In the genomic region with DNA sequence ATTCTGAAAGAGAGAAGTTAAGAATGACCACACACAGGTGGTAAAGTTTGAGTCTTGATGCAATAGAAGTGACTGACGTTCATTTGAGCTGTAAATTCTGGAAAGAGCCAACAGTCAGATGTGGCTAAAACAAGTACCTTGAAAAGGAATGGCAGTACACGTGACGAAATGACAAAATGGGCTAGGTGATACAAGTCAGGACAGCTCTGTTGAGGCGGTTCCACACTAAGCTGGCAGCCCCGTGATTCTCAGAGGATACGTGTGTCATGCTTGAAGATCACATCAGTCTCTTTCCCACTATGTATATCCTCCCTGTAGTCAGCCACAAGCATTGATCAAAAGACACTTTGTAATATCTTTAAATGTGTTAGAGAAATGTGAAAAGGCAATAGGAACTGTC, we compare ENCODE assay signal across 27 cellular contexts.
"Had no signal": no experiment of that assay in that cellular context is flagged by ENCODE, and none has a peak within 500 bp of the region (broad histone marks: within the 10 kb centered on the region; RNA-seq: fewer than 3 reads in every experiment).

No MANE protein-coding gene starts in this region.

- H3K27ac ChIP-seq: PC-9, RWPE1 had no signal

- DNase-seq: activated CD4-positive, alpha-beta memory T cell treated with anti-CD3 and anti-CD28 coated beads for 36 hours; activated CD4-positive, alpha-beta T cell treated with anti-CD3 and anti-CD28 coated beads for 36 hours; activated CD4-positive, alpha-beta T cell treated with anti-CD3 and anti-CD28 coated beads, Interleukin-2, amount 10 ng/mL, durations not matched to agents 7 days and 5 days; activated CD8-positive, alpha-beta memory T cell treated with anti-CD3 and anti-CD28 coated beads, Interleukin-2, amount 10 ng/mL, durations not matched to agents 7 days and 5 days; activated CD8-positive, alpha-beta memory T cell treated with anti-CD3 and anti-CD28 coated beads, Interleukin-2, amount 50 U/mL, for 48 hours; activated effector memory CD4-positive, alpha-beta T cell treated with Interleukin-2 at 50 U/mL for 16 hours; activated naive CD4-positive, alpha-beta T cell treated with anti-CD3 and anti-CD28 coated beads, Interleukin-2, amount 10 ng/mL, durations not matched to agents 7 days and 5 days; activated naive CD8-positive, alpha-beta T cell treated with anti-CD3 and anti-CD28 coated beads, Interleukin-2, amount 50 U/mL, for 24 hours; activated T-cell treated with anti-CD3 and anti-CD28 coated beads, Interleukin-2, amount 50 U/mL, for 48 hours; anterior cingulate cortex; caudate nucleus; cerebellar nuclear complex; Kasumi-1; KG1; MG63; NCI-H1092; NCI-H1436 treated with DMSO at 0.1 percent for 48 hours; NCI-H1694 treated with DMSO at 0.1 percent for 48 hours; NCI-H2029; NCI-H510A; NCI-H526; NCI-H748 treated with DMSO at 0.1 percent for 48 hours; PC-9; Right ventricle myocardium superior had no signal

- H3K27me3 ChIP-seq: MG63 had no signal

- ATAC-seq: activated CD4-positive, alpha-beta T cell treated with anti-CD3 and anti-CD28 coated beads for 36 hours; activated CD4-positive, CD25-positive, alpha-beta regulatory T cell treated with anti-CD3 and anti-CD28 coated beads, Interleukin-2, amount 50 U/mL, for 24 hours; activated CD8-positive, alpha-beta memory T cell treated with anti-CD3 and anti-CD28 coated beads, Interleukin-2, amount 10 ng/mL, durations not matched to agents 7 days and 5 days; activated naive CD8-positive, alpha-beta T cell treated with anti-CD3 and anti-CD28 coated beads, Interleukin-2, amount 50 U/mL, for 24 hours; WTC11 had no signal
